In the genomic region with DNA sequence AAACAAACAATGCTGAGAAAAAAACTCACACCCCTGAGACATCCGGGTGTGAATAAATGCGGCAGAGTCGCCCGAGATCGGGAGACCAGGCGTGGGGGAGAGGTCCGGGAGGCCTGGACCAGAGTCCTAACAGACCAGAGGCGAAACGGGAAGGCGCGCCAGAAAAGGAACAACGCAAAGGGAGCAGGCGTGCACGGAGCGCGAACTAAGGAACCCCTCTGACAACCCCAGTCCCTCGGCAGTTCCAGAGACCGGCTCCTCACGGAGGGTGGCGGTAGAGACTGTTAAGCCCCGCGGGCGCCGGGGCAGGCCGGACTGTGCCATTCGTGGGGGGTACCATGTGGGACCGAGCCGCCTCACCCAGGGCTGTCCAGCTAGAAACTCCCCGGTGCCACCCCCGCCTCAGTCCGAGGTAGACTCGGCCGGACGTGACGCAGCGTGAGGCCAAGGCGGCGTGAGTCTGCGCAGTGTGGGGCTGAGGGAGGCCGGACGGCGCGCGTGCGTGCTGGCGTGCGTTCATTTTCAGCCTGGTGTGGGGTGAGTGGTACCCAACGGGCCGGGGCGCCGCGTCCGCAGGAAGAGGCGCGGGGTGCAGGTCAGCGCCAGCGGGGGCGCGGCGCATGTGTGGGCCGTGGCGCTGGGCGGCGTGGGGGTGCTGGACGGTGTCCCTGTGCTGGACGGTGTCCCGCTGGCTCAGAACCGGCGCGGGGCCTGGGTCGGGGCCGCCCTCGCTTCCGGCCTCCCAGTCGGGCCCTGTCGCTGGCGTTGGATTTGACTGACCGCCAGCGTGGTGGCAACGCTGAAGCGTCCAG, we compare ENCODE assay signal across 1 cellular context.
TF ChIP-seq lines count a peak whose summit lies in the region.

PARK7 (plus strand) TSS at position 513 of the 812 bp plus-strand sequence. CDS start 1,075 bp downstream, outside the sequence.

TF ChIP-seq in GM12878, 131 proteins besides CTCF, POLR2A, EP300 and RAD21 (continued from another document and continues in another):
- no peak for TF ChIP-seq ATF2 (IDR thresholded peaks at IDR 0.05; ENCODE audit: low read length)
- TF ChIP-seq RB1 (IDR thresholded peaks at IDR 0.05; ENCODE audit: borderline replicate concordance): no peak; the same call in none of the 2 replicates
- TF ChIP-seq, protein P1, sequence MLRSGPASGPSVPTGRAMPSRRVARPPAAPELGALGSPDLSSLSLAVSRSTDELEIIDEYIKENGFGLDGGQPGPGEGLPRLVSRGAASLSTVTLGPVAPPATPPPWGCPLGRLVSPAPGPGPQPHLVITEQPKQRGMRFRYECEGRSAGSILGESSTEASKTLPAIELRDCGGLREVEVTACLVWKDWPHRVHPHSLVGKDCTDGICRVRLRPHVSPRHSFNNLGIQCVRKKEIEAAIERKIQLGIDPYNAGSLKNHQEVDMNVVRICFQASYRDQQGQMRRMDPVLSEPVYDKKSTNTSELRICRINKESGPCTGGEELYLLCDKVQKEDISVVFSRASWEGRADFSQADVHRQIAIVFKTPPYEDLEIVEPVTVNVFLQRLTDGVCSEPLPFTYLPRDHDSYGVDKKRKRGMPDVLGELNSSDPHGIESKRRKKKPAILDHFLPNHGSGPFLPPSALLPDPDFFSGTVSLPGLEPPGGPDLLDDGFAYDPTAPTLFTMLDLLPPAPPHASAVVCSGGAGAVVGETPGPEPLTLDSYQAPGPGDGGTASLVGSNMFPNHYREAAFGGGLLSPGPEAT (IDR thresholded peaks at IDR 0.05; ENCODE audit: low read depth): peak; percentile 91
- TF ChIP-seq KAT2A (conservative IDR thresholded peaks at IDR 0.05; ENCODE audit: control insufficient read depth, low read depth, low read length): no peak
- TF ChIP-seq CHD1 (IDR thresholded peaks at IDR 0.05; ENCODE audit: low read depth, low read length): peak; percentile 100
- peak; percentile 60 for TF ChIP-seq MLLT1 (IDR thresholded peaks at IDR 0.05)
- TF ChIP-seq POU2F2 (IDR thresholded peaks at IDR 0.05; ENCODE audit: borderline replicate concordance, low read depth, low read length): peak; percentile 96
- TF ChIP-seq SMAD5 (IDR thresholded peaks at IDR 0.05; ENCODE audit: low read depth): peak; percentile 96
- TF ChIP-seq SUZ12 (IDR thresholded peaks at IDR 0.05; ENCODE audit: unreplicated experiment): no peak
- no peak for TF ChIP-seq ZBED1 (IDR thresholded peaks at IDR 0.05; ENCODE audit: borderline replicate concordance)
- TF ChIP-seq IRF4 (IDR thresholded peaks at IDR 0.05; ENCODE audit: low read depth, low read length): 0 out of 2 replicates have a peak, but pooled peaks have one; percentile 32
- 0 out of 2 replicates have a peak, but pooled peaks have one; percentile 40 for TF ChIP-seq ZNF24 (IDR thresholded peaks at IDR 0.05)
- peak; percentile 99 for TF ChIP-seq RELA (IDR thresholded peaks at IDR 0.05; ENCODE audit: borderline replicate concordance, partially characterized antibody)
- no peak for TF ChIP-seq KDM1A (IDR thresholded peaks at IDR 0.05; ENCODE audit: borderline replicate concordance)
- TF ChIP-seq SMAD1 (IDR thresholded peaks at IDR 0.05; ENCODE audit: low read depth, partially characterized antibody): peak; percentile 64
- peak; percentile 85 for TF ChIP-seq LARP7 (IDR thresholded peaks at IDR 0.05)
- peak; percentile 99 for TF ChIP-seq PML (IDR thresholded peaks at IDR 0.05; ENCODE audit: low read length)
- peak; percentile 96 for TF ChIP-seq GATAD2B (conservative IDR thresholded peaks at IDR 0.05; ENCODE audit: low read depth)
- peak; percentile 96 for TF ChIP-seq ZNF207 (IDR thresholded peaks at IDR 0.05; ENCODE audit: borderline replicate concordance)
- TF ChIP-seq ZNF622 (IDR thresholded peaks at IDR 0.05): no peak
- TF ChIP-seq MEF2B (IDR thresholded peaks at IDR 0.05; ENCODE audit: partially characterized antibody, poor library complexity, severe bottlenecking): no peak
- peak; percentile 99 for TF ChIP-seq ATF7 (IDR thresholded peaks at IDR 0.05; ENCODE audit: low read depth)
- no peak for TF ChIP-seq HDAC6 (IDR thresholded peaks at IDR 0.05; ENCODE audit: unreplicated experiment)
- TF ChIP-seq CREB1 (IDR thresholded peaks at IDR 0.05; ENCODE audit: low read depth): peak; percentile 95
- peak; percentile 53; the same call in 1 of the 2 replicates for TF ChIP-seq YY1 (IDR thresholded peaks at IDR 0.05; ENCODE audit: low read depth, low read length)
- TF ChIP-seq BCL11A (IDR thresholded peaks at IDR 0.05; ENCODE audit: low read depth, low read length): peak; percentile 12; the same call in 1 of the 2 replicates
- TF ChIP-seq BHLHE40 (IDR thresholded peaks at IDR 0.05; ENCODE audit: borderline replicate concordance in 1 of 2, low read depth in 2 of 2, low read length in 1 of 2): peak; percentile 99
- TF ChIP-seq NR2F1 (conservative IDR thresholded peaks at IDR 0.05): peak; percentile 63
- no peak for TF ChIP-seq TBL1XR1 (IDR thresholded peaks at IDR 0.05; ENCODE audit: low read depth, low read length)
- no peak for TF ChIP-seq NR2C2 (IDR thresholded peaks at IDR 0.05; ENCODE audit: borderline replicate concordance, control insufficient read depth, insufficient read length, low read depth)
- TF ChIP-seq ZSCAN29 (IDR thresholded peaks at IDR 0.05): peak; percentile 88; the same call in 1 of the 2 replicates
- TF ChIP-seq, protein P2, sequence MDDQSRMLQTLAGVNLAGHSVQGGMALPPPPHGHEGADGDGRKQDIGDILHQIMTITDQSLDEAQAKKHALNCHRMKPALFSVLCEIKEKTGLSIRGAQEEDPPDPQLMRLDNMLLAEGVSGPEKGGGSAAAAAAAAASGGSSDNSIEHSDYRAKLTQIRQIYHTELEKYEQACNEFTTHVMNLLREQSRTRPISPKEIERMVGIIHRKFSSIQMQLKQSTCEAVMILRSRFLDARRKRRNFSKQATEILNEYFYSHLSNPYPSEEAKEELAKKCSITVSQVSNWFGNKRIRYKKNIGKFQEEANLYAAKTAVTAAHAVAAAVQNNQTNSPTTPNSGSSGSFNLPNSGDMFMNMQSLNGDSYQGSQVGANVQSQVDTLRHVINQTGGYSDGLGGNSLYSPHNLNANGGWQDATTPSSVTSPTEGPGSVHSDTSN (IDR thresholded peaks at IDR 0.05; ENCODE audit: insufficient replicate concordance, low read depth, low read length): no peak
- TF ChIP-seq POLR2AphosphoS2 (IDR thresholded peaks at IDR 0.05; ENCODE audit: low read depth, low read length): peak; percentile 90
- 0 out of 2 replicates have a peak, but pooled peaks have one; percentile 23 for TF ChIP-seq PAX5 (IDR thresholded peaks at IDR 0.05; ENCODE audit: borderline replicate concordance, low read depth, low read length)
- TF ChIP-seq, protein P3, sequence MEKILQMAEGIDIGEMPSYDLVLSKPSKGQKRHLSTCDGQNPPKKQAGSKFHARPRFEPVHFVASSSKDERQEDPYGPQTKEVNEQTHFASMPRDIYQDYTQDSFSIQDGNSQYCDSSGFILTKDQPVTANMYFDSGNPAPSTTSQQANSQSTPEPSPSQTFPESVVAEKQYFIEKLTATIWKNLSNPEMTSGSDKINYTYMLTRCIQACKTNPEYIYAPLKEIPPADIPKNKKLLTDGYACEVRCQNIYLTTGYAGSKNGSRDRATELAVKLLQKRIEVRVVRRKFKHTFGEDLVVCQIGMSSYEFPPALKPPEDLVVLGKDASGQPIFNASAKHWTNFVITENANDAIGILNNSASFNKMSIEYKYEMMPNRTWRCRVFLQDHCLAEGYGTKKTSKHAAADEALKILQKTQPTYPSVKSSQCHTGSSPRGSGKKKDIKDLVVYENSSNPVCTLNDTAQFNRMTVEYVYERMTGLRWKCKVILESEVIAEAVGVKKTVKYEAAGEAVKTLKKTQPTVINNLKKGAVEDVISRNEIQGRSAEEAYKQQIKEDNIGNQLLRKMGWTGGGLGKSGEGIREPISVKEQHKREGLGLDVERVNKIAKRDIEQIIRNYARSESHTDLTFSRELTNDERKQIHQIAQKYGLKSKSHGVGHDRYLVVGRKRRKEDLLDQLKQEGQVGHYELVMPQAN (conservative IDR thresholded peaks at IDR 0.05): peak; percentile 63
- TF ChIP-seq MXI1 (IDR thresholded peaks at IDR 0.05; ENCODE audit: low read depth, low read length): peak; percentile 44; the same call in 1 of the 2 replicates
- peak; percentile 28 for TF ChIP-seq ELK1 (IDR thresholded peaks at IDR 0.05; ENCODE audit: low read depth, low read length)
- TF ChIP-seq, protein P4, sequence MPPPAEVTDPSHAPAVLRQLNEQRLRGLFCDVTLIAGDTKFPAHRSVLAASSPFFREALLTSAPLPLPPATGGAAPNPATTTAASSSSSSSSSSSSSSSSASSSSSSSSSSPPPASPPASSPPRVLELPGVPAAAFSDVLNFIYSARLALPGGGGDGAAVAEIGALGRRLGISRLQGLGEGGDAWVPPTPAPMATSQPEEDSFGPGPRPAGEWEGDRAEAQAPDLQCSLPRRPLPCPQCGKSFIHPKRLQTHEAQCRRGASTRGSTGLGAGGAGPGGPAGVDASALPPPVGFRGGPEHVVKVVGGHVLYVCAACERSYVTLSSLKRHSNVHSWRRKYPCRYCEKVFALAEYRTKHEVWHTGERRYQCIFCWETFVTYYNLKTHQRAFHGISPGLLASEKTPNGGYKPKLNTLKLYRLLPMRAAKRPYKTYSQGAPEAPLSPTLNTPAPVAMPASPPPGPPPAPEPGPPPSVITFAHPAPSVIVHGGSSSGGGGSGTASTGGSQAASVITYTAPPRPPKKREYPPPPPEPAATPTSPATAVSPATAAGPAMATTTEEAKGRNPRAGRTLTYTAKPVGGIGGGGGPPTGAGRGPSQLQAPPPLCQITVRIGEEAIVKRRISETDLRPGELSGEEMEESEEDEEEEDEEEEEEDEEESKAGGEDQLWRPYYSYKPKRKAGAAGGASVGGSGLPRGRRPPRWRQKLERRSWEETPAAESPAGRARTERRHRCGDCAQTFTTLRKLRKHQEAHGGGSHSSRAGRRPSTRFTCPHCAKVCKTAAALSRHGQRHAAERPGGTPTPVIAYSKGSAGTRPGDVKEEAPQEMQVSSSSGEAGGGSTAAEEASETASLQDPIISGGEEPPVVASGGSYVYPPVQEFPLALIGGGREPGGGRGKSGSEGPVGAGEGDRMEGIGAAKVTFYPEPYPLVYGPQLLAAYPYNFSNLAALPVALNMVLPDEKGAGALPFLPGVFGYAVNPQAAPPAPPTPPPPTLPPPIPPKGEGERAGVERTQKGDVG (CRISPR knock-in tag; IDR thresholded peaks at IDR 0.05): no peak
- TF ChIP-seq JUND (IDR thresholded peaks at IDR 0.05; ENCODE audit: low read depth, low read length): peak; percentile 100
- no peak for TF ChIP-seq NFIC (IDR thresholded peaks at IDR 0.05; ENCODE audit: low read depth, low read length)
- TF ChIP-seq ZNF274 (IDR thresholded peaks at IDR 0.05; ENCODE audit: insufficient read depth, insufficient read length): no peak
- peak; percentile 28; the same call in 1 of the 2 replicates for TF ChIP-seq TCF12 (IDR thresholded peaks at IDR 0.05; ENCODE audit: low read depth, low read length)
- TF ChIP-seq ZNF687 (IDR thresholded peaks at IDR 0.05): peak; percentile 72
- peak; percentile 84 for TF ChIP-seq SMARCA5 (IDR thresholded peaks at IDR 0.05)
